ENCODE assay signal across 8 cellular contexts in the genomic region with DNA sequence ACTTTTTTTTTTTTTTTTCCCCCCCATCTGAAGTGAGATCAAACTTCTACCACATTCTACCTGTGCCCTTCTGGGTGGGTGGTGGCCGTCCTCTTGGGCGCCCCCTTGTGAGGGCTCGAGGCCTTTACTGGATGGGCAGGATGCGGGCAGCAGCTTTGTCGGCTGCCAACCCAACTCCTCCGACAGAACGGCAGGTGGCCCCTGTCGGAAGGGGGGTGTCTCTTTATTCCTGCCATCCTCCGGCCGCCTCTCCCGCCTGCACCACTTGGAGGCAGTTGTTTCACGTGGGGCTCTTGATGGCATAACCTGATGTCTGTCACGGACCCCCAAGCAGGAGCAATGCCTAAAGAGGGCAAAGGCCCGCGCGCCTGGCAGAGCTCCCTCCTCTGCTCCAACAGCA. TPM values are rescaled to one million over a fixed set of nuclear protein-coding genes. Genes with fewer than 3 reads are reported as not detected.
DNase-seq lines count a peak whose midpoint lies in the region; ATAC-seq and TF ChIP-seq lines count a peak whose summit lies in the region.

No MANE protein-coding gene starts in this region.

- intact Hi-C loops in mucosa of descending colon (cut with DNase I, micrococcal nuclease) = no loop called here

- no peak overlapping the region for H3K23ac ChIP-seq in mesenchymal stem cell (ENCODE audit: low read length in 2 of 2)

- no peaks in the 10 kb centered on the region; the same call in none of the 2 replicates for H4K20me1 ChIP-seq in GM23338 (replicated peaks; ENCODE audit: insufficient read depth)

- no peak overlapping the region for H4K91ac ChIP-seq in mesenchymal stem cell (ENCODE audit: low read length)

- no peak overlapping the region for H3K4ac ChIP-seq in mesenchymal stem cell (ENCODE audit: low read depth in 1 of 2, low read length in 2 of 2)

- no peak overlapping the region for H2BK5ac ChIP-seq in mesenchymal stem cell (ENCODE audit: low read depth, low read length, poor library complexity, severe bottlenecking)

- no peak overlapping the region for H4K8ac ChIP-seq in mesenchymal stem cell (ENCODE audit: low read length)

- H3K36me3 ChIP-seq in GM23338 (ENCODE audit: insufficient read depth) = 0 out of 2 replicates have a peak, but pooled peaks cover 4% of the 10 kb centered on the region
- H3K36me3 ChIP-seq in mucosa of descending colon (ENCODE audit: low read depth) = no peaks in the 10 kb centered on the region
- H3K36me3 ChIP-seq in mesenchymal stem cell (ENCODE audit: control insufficient read depth in 1 of 2, insufficient read depth in 2 of 2, low read depth in 1 of 2, low read length in 2 of 2) = peaks cover 67 to 69% of the 10 kb centered on the region in 2 experiments

- H3K9me3 Mint-ChIP-seq in GM23338 = no peaks in the 10 kb centered on the region

- H3F3A ChIP-seq in GM23338 (replicated peaks; ENCODE audit: low read depth) = peaks cover 3% of the 10 kb centered on the region; the same call in 1 of the 2 replicates

- peaks cover 43% of the 10 kb centered on the region for H3K36me3 Mint-ChIP-seq in GM23338 (ENCODE audit: low read depth)

- H2BK120ac ChIP-seq in mesenchymal stem cell (ENCODE audit: low read depth, low read length) = no peak overlapping the region

- no peaks in the 10 kb centered on the region for H3K27me3 ChIP-seq in GM23338 (ENCODE audit: insufficient read depth)
- no peaks in the 10 kb centered on the region for H3K27me3 ChIP-seq in mesenchymal stem cell (ENCODE audit: control insufficient read depth in 1 of 2, insufficient read depth in 1 of 2, low read length in 2 of 2)

- POLR2A ChIA-PET in AG04449 (lab: Yijun Ruan, JAX) = no interaction called here

- H3K4me2 ChIP-seq in GM23338 (no peak overlapping the region), mesenchymal stem cell (ENCODE audit: low read length, poor library complexity, severe bottlenecking) (no peak overlapping the region)

- TF ChIP-seq CTCF in AG04449 (IDR thresholded peaks at IDR 0.05; ENCODE audit: insufficient read depth, low read length, missing control alignments) = peak; percentile 42
- TF ChIP-seq CTCF in GM23338 (conservative IDR thresholded peaks at IDR 0.05; ENCODE audit: low read depth in 2 of 2) = peak; percentile 70 to 71
- TF ChIP-seq CTCF in mucosa of descending colon (IDR thresholded peaks at IDR 0.05) = no peak

- H3K9me3 ChIP-seq in mucosa of descending colon = no peaks in the 10 kb centered on the region
- no peaks in the 10 kb centered on the region for H3K9me3 ChIP-seq in mesenchymal stem cell (ENCODE audit: control insufficient read depth, low read length)

- WGBS in mesenchymal stem cell = 81% methylated on average over 16 of the region's 16 CpGs

- H3K9me2 ChIP-seq in GM23338 (ENCODE audit: insufficient read depth) = no peaks in the 10 kb centered on the region

- H3K4me3 Mint-ChIP-seq in GM23338 = no peak overlapping the region

- ATAC-seq in GM23338 (peak; percentile 86), mucosa of descending colon (peak; percentile 28)

- no peak overlapping the region for H2BK15ac ChIP-seq in mesenchymal stem cell (ENCODE audit: low read depth, poor library complexity, severe bottlenecking)

- H3K4me3 ChIP-seq in AG04449 (ENCODE audit: low read depth, low read length) = no peak overlapping the region
- H3K4me3 ChIP-seq in GM23338 = no peak overlapping the region
- H3K4me3 ChIP-seq in mucosa of descending colon = no peak overlapping the region
- no peak overlapping the region for H3K4me3 ChIP-seq in mesenchymal stem cell (ENCODE audit: insufficient read depth in 1 of 2, low read depth in 1 of 2, low read length in 2 of 2)

- peaks cover 37% of the 10 kb centered on the region for H3K79me1 ChIP-seq in mesenchymal stem cell (replicated peaks; ENCODE audit: low read length, poor library complexity, severe bottlenecking)

- peaks cover 24% of the 10 kb centered on the region for H3K27me3 Mint-ChIP-seq in GM23338 (ENCODE audit: insufficient read depth, low read depth, poor library complexity)

- H2BK12ac ChIP-seq in mesenchymal stem cell (ENCODE audit: low read length in 2 of 2) = peak overlapping the region in 1 of 2 experiments; percentile 11

- H3K27ac Mint-ChIP-seq in GM23338 = no peak overlapping the region

- no peak overlapping the region for H3K14ac ChIP-seq in mesenchymal stem cell (ENCODE audit: low read length in 2 of 2)

- no peak overlapping the region for H2AFZ ChIP-seq in GM23338
- no peak overlapping the region for H2AFZ ChIP-seq in mesenchymal stem cell (ENCODE audit: low read depth, low read length)

- DNase-seq in AG04449 (ENCODE audit: low read depth, low spot score) (no peak), GM23338 (ENCODE audit: low spot score) (peak; percentile 78), T-helper 2 cell (peak in 4 of 5 experiments; percentile 38 to 80 (median 48)), astrocyte of the hippocampus (ENCODE audit: low read depth, low spot score) (peak; percentile 49), mucosa of descending colon (peak in 2 of 3 donors; percentile 49 to 65), NCI-H1417 treated with DMSO at 0.1 percent for 48 hours (lab: John Stamatoyannopoulos, UW) (no peak), cerebellar cortex (ENCODE audit: low spot score) (no peak), mesenchymal stem cell (no peak)

- no peak overlapping the region for H3K18ac ChIP-seq in mesenchymal stem cell (ENCODE audit: low read depth in 1 of 2, low read length in 2 of 2)

- H3K27ac ChIP-seq in GM23338 (ENCODE audit: low read depth) (no peak overlapping the region), mesenchymal stem cell (ENCODE audit: low read length, poor library complexity, severe bottlenecking) (no peak overlapping the region)

- H3K79me2 ChIP-seq in GM23338 (replicated peaks; ENCODE audit: insufficient read depth) = no peaks in the 10 kb centered on the region

- H3K4me1 Mint-ChIP-seq in GM23338 = peaks cover 12% of the 10 kb centered on the region

- H3K4me1 ChIP-seq in GM23338 (ENCODE audit: insufficient read depth) (no peaks in the 10 kb centered on the region), mucosa of descending colon (ENCODE audit: low read depth) (peaks cover 16% of the 10 kb centered on the region), mesenchymal stem cell (ENCODE audit: control insufficient read depth, insufficient read depth, low read depth, low read length) (peaks cover 35% of the 10 kb centered on the region)

- CTCF ChIA-PET in AG04449 (lab: Yijun Ruan, JAX) = interaction anchor here (0.9 to 1.9 kb wide), 3 partner anchors 9 to 59 kb away, joined by 3 to 27 read pairs (median 5); no protein-coding TSS in a partner anchor

- no peak overlapping the region for H2AK5ac ChIP-seq in mesenchymal stem cell (ENCODE audit: low read length, severe bottlenecking)

- no peak overlapping the region for H3K9ac ChIP-seq in mesenchymal stem cell (ENCODE audit: low read length)

TF ChIP-seq in GM23338, 12 proteins besides CTCF, POLR2A, EP300 and RAD21:
- no peak for TF ChIP-seq EZH2 (IDR thresholded peaks at IDR 0.05; ENCODE audit: low read depth, unreplicated experiment)
- TF ChIP-seq STAT1 (IDR thresholded peaks at IDR 0.05; ENCODE audit: unreplicated experiment) = no peak
- TF ChIP-seq CREB1 (CRISPR knock-in tag; IDR thresholded peaks at IDR 0.05; ENCODE audit: low read depth) = no peak
- peak; percentile 29; the same call in 1 of the 2 replicates for TF ChIP-seq POLR2AphosphoS5 (IDR thresholded peaks at IDR 0.05; ENCODE audit: low read depth)
TF ChIP-seq in GM23338: peak in this region for 1.

RNA-seq across cellular contexts. Expression of a gene that starts 31.0 kb away (rescaled TPM):
- 0.73 and 1.6 TPM in 2 replicates for total RNA-seq in GM23338 (2014; rRNA removed; shearing (Covaris generic))
- 2.0 and 4.5 TPM in 2 replicates for polyA plus RNA-seq in GM23338 (2016; fragmentation: Nextera tagmentation; extraction: Ambion mirVana)
- 1 to 10 TPM in 1 of 3 donors, under 1 TPM in 1, not detected in 1; 0.61 to 1.3 TPM for total RNA-seq in mucosa of descending colon
- 0.06 TPM for polyA plus RNA-seq in mesenchymal stem cell (2013, experiment 1 of 2)
- 0.07 TPM for polyA plus RNA-seq in mesenchymal stem cell (2013, experiment 2 of 2)

Comparison
In these comparisons a context has a peak if more than half of its experiments do, and no peak if none do; other contexts are left out.
1. DNase-seq: peak in GM23338 (single experiment), T-helper 2 cell (4 of 5), astrocyte of the hippocampus (single experiment) and mucosa of descending colon (2 of 3); none in AG04449 (single experiment), NCI-H1417 treated with DMSO at 0.1 percent for 48 hours (single experiment), cerebellar cortex (single experiment) and mesenchymal stem cell (single experiment).